Comparison of ENCODE assay signal across 1 cellular context in genomic region chr3:132660056-132660744, GRCh38.
A peak's percentile ranks its signal among the peaks of the same experiment; 100 is the strongest.
TF ChIP-seq lines count a peak whose summit lies in the region.

TSS of gene UBA5 (plus strand) at chr3:132660329. CDS start at chr3:132660538, 209 bp downstream.

TF ChIP-seq in K562, 482 proteins besides CTCF, POLR2A, EP300 and RAD21 (continued from another document and continues in another):
- TF ChIP-seq BCLAF1 (IDR thresholded peaks at IDR 0.05; ENCODE audit: borderline replicate concordance in 1 of 2, control insufficient read depth in 1 of 2, low read depth in 2 of 2, low read length in 1 of 2) (0 out of 4 replicates have a peak, but pooled peaks of 1 of the 2 experiments have one; percentile 69), SIN3B (IDR thresholded peaks at IDR 0.05; ENCODE audit: low read depth) (peak; percentile 82), SNIP1 (IDR thresholded peaks at IDR 0.05; ENCODE audit: low read depth) (peak; percentile 26; the same call in 1 of the 2 replicates), EWSR1 (IDR thresholded peaks at IDR 0.05; ENCODE audit: borderline replicate concordance, low read depth, partially characterized antibody) (no peak), MECOM (CRISPR knock-in tag; IDR thresholded peaks at IDR 0.05) (no peak), PHF20 (IDR thresholded peaks at IDR 0.05; ENCODE audit: partially characterized antibody) (peak; percentile 84), ZNF165 (CRISPR knock-in tag; IDR thresholded peaks at IDR 0.05; ENCODE audit: borderline replicate concordance) (no peak), PTRF (tag; IDR thresholded peaks at IDR 0.05) (no peak), GABPB1 (CRISPR knock-in tag; IDR thresholded peaks at IDR 0.05) (peak; percentile 94), ZNF24 (IDR thresholded peaks at IDR 0.05) (no peak), NCOA1 (IDR thresholded peaks at IDR 0.05; ENCODE audit: low read depth) (peak; percentile 97), SMARCC2 (IDR thresholded peaks at IDR 0.05; ENCODE audit: low read depth) (no peak), TAF1 (IDR thresholded peaks at IDR 0.05; ENCODE audit: control insufficient read depth, extremely low read depth, insufficient read depth, low read length, severe bottlenecking) (peak; percentile 57), ZSCAN29 (IDR thresholded peaks at IDR 0.05) (no peak), ZNF668 (CRISPR knock-in tag; IDR thresholded peaks at IDR 0.05) (no peak), SRSF3 (IDR thresholded peaks at IDR 0.05; ENCODE audit: insufficient read depth, low read length) (no peak), MAZ (CRISPR knock-in tag; conservative IDR thresholded peaks at IDR 0.05 in 1 of 2, IDR thresholded peaks at IDR 0.05 in 1 of 2) (peak; percentile 30 to 43; a peak in 2 of 4 replicates), CREB3L1 (IDR thresholded peaks at IDR 0.05; ENCODE audit: borderline replicate concordance, low read depth) (0 out of 2 replicates have a peak, but pooled peaks have one; percentile 46), POLR2AphosphoS5 (IDR thresholded peaks at IDR 0.05; ENCODE audit: control insufficient read depth, insufficient read depth, low read depth, low read length) (0 out of 2 replicates have a peak, but pooled peaks have one; percentile 52), HMGN3 (IDR thresholded peaks at IDR 0.05; ENCODE audit: borderline replicate concordance, extremely low read depth, insufficient read length, low read depth, low read length) (peak; percentile 53), MTA3 (IDR thresholded peaks at IDR 0.05; ENCODE audit: borderline replicate concordance) (0 out of 2 replicates have a peak, but pooled peaks have one; percentile 31), E2F8 (IDR thresholded peaks at IDR 0.05; ENCODE audit: low read depth, partially characterized antibody) (peak; percentile 42), ZBTB11 (CRISPR knock-in tag; IDR thresholded peaks at IDR 0.05) (peak; percentile 91 to 99 (median 95); a peak in 5 of 6 replicates), NFIC (IDR thresholded peaks at IDR 0.05) (peak; percentile 48), ZNF143 (CRISPR knock-in tag; IDR thresholded peaks at IDR 0.05) (no peak), ZKSCAN1 (IDR thresholded peaks at IDR 0.05; ENCODE audit: low read depth, low read length) (0 out of 2 replicates have a peak, but pooled peaks have one; percentile 8), U2AF1 (optimal IDR thresholded peaks at IDR 0.05; ENCODE audit: low read depth, low read length) (no peak), ZNF354B (CRISPR knock-in tag; IDR thresholded peaks at IDR 0.05) (no peak), ZNF280A (IDR thresholded peaks at IDR 0.05; ENCODE audit: low read depth, partially characterized antibody) (no peak), ZNF778 (CRISPR knock-in tag; IDR thresholded peaks at IDR 0.05) (no peak), HDAC2 (IDR thresholded peaks at IDR 0.05) (0 out of 2 replicates have a peak, but pooled peaks have one; percentile 36), KDM1A (IDR thresholded peaks at IDR 0.05) (no peak), PKNOX1 (IDR thresholded peaks at IDR 0.05) (peak; percentile 52), ZC3H8 (IDR thresholded peaks at IDR 0.05) (no peak)
- TF ChIP-seq, protein P1, sequence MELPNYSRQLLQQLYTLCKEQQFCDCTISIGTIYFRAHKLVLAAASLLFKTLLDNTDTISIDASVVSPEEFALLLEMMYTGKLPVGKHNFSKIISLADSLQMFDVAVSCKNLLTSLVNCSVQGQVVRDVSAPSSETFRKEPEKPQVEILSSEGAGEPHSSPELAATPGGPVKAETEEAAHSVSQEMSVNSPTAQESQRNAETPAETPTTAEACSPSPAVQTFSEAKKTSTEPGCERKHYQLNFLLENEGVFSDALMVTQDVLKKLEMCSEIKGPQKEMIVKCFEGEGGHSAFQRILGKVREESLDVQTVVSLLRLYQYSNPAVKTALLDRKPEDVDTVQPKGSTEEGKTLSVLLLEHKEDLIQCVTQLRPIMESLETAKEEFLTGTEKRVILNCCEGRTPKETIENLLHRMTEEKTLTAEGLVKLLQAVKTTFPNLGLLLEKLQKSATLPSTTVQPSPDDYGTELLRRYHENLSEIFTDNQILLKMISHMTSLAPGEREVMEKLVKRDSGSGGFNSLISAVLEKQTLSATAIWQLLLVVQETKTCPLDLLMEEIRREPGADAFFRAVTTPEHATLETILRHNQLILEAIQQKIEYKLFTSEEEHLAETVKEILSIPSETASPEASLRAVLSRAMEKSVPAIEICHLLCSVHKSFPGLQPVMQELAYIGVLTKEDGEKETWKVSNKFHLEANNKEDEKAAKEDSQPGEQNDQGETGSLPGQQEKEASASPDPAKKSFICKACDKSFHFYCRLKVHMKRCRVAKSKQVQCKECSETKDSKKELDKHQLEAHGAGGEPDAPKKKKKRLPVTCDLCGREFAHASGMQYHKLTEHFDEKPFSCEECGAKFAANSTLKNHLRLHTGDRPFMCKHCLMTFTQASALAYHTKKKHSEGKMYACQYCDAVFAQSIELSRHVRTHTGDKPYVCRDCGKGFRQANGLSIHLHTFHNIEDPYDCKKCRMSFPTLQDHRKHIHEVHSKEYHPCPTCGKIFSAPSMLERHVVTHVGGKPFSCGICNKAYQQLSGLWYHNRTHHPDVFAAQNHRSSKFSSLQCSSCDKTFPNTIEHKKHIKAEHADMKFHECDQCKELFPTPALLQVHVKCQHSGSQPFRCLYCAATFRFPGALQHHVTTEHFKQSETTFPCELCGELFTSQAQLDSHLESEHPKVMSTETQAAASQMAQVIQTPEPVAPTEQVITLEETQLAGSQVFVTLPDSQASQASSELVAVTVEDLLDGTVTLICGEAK (IDR thresholded peaks at IDR 0.05) = peak; percentile 97
- TF ChIP-seq, protein P1 (CRISPR knock-in tag; IDR thresholded peaks at IDR 0.05) = no peak
